14 cellular contexts compared by ENCODE assay signal in genomic region chr2:74504591-74504990, GRCh38. TPM values are rescaled to one million over a fixed set of nuclear protein-coding genes. Genes with fewer than 3 reads are reported as not detected.
A peak's percentile ranks its signal among the peaks of the same experiment; 100 is the strongest.
DNase-seq lines count a peak whose midpoint lies in the region; ATAC-seq and TF ChIP-seq lines count a peak whose summit lies in the region.
"Had no signal": no experiment of that assay in that cellular context is flagged by ENCODE, and none has a peak within 500 bp of the region (broad histone marks: within the 10 kb centered on the region; RNA-seq: fewer than 3 reads in every experiment).

No MANE protein-coding gene starts in this region.

- H3K9me3 Mint-ChIP-seq in activated CD4-positive, alpha-beta memory T cell treated with anti-CD3 and anti-CD28 coated beads, Interleukin-2, amount 10 ng/mL, durations not matched to agents 7 days and 5 days = no peaks in the 10 kb centered on the region
- H3K9me3 Mint-ChIP-seq in activated CD4-positive, alpha-beta memory T cell treated with anti-CD3 and anti-CD28 coated beads for 36 hours = no peaks in the 10 kb centered on the region
- no peaks in the 10 kb centered on the region for H3K9me3 Mint-ChIP-seq in activated T-helper 1 cell treated with anti-CD3 and anti-CD28 coated beads, Interleukin-12 subunit alpha, Interleukin-12 subunit beta, Interleukin-2, Interleukin-4 antibody, amounts not matched to agents 30 ng/mL and 10 ng/mL and 1 ng/mL, durations not matched to agents 14 hours and 24 hours and 36 hours
- peaks cover 32% of the 10 kb centered on the region for H3K9me3 Mint-ChIP-seq in glutamatergic neuron (ENCODE audit: unreplicated experiment)

- no peak overlapping the region for H3K4me3 ChIP-seq in skeletal muscle satellite cell (ENCODE audit: low read length)
- H3K4me3 ChIP-seq: uterus had no signal

- H3K36me3 ChIP-seq in skeletal muscle satellite cell (ENCODE audit: insufficient read depth, low read length) = peaks cover 17% of the 10 kb centered on the region
- H3K36me3 ChIP-seq: uterus had no signal

- H3K4me1 ChIP-seq in skeletal muscle satellite cell (ENCODE audit: control insufficient read depth, insufficient read depth, low read length) = peaks cover 48% of the 10 kb centered on the region

- peak overlapping the region; percentile 29 for H3K4me2 ChIP-seq in skeletal muscle satellite cell (ENCODE audit: low read length)

- ATAC-seq in HG03565 (IDR thresholded peaks at IDR 0.05; ENCODE audit: unreplicated experiment) = no peak
- ATAC-seq: HCT116 had no signal

- peaks cover 56% of the 10 kb centered on the region for H3K36me3 Mint-ChIP-seq in activated CD4-positive, alpha-beta memory T cell treated with anti-CD3 and anti-CD28 coated beads, Interleukin-2, amount 10 ng/mL, durations not matched to agents 7 days and 5 days (ENCODE audit: low read depth)
- peaks cover 30% of the 10 kb centered on the region for H3K36me3 Mint-ChIP-seq in activated CD4-positive, alpha-beta memory T cell treated with anti-CD3 and anti-CD28 coated beads for 36 hours
- H3K36me3 Mint-ChIP-seq in activated T-helper 1 cell treated with anti-CD3 and anti-CD28 coated beads, Interleukin-12 subunit alpha, Interleukin-12 subunit beta, Interleukin-2, Interleukin-4 antibody, amounts not matched to agents 30 ng/mL and 10 ng/mL and 1 ng/mL, durations not matched to agents 14 hours and 24 hours and 36 hours (ENCODE audit: low read depth) = peaks cover 41% of the 10 kb centered on the region
- H3K36me3 Mint-ChIP-seq in glutamatergic neuron (ENCODE audit: unreplicated experiment) = peaks cover 8% of the 10 kb centered on the region

- no peaks in the 10 kb centered on the region for H3K9me3 ChIP-seq in skeletal muscle satellite cell (replicated peaks; ENCODE audit: low read length)
- H3K9me3 ChIP-seq: uterus had no signal

- peak overlapping the region; percentile 8 for H3K4me3 Mint-ChIP-seq in activated CD4-positive, alpha-beta memory T cell treated with anti-CD3 and anti-CD28 coated beads, Interleukin-2, amount 10 ng/mL, durations not matched to agents 7 days and 5 days
- no peak overlapping the region for H3K4me3 Mint-ChIP-seq in activated CD4-positive, alpha-beta memory T cell treated with anti-CD3 and anti-CD28 coated beads for 36 hours
- peak overlapping the region; percentile 57 for H3K4me3 Mint-ChIP-seq in activated T-helper 1 cell treated with anti-CD3 and anti-CD28 coated beads, Interleukin-12 subunit alpha, Interleukin-12 subunit beta, Interleukin-2, Interleukin-4 antibody, amounts not matched to agents 30 ng/mL and 10 ng/mL and 1 ng/mL, durations not matched to agents 14 hours and 24 hours and 36 hours
- peak overlapping the region; percentile 66 for H3K4me3 Mint-ChIP-seq in glutamatergic neuron (ENCODE audit: unreplicated experiment)

- no peak for DNase-seq in activated CD4-positive, alpha-beta memory T cell treated with anti-CD3 and anti-CD28 coated beads, Interleukin-2, amount 10 ng/mL, durations not matched to agents 7 days and 5 days
- no peak for DNase-seq in activated CD4-positive, alpha-beta memory T cell treated with anti-CD3 and anti-CD28 coated beads for 36 hours
- no peak for DNase-seq in activated T-helper 1 cell treated with anti-CD3 and anti-CD28 coated beads, Interleukin-12 subunit alpha, Interleukin-12 subunit beta, Interleukin-2, Interleukin-4 antibody, amounts not matched to agents 30 ng/mL and 10 ng/mL and 1 ng/mL, durations not matched to agents 14 hours and 24 hours and 36 hours (ENCODE audit: low spot score)
- DNase-seq in glutamatergic neuron (no peak), hypothalamus (lab: John Stamatoyannopoulos, UW) (no peak), cerebellar cortex (ENCODE audit: low spot score) (no peak)
- DNase-seq: NCI-H524, uterus had no signal

- H3K27ac Mint-ChIP-seq in activated CD4-positive, alpha-beta memory T cell treated with anti-CD3 and anti-CD28 coated beads, Interleukin-2, amount 10 ng/mL, durations not matched to agents 7 days and 5 days = no peak overlapping the region
- H3K27ac Mint-ChIP-seq in activated CD4-positive, alpha-beta memory T cell treated with anti-CD3 and anti-CD28 coated beads for 36 hours = no peak overlapping the region
- peak overlapping the region; percentile 15 for H3K27ac Mint-ChIP-seq in activated T-helper 1 cell treated with anti-CD3 and anti-CD28 coated beads, Interleukin-12 subunit alpha, Interleukin-12 subunit beta, Interleukin-2, Interleukin-4 antibody, amounts not matched to agents 30 ng/mL and 10 ng/mL and 1 ng/mL, durations not matched to agents 14 hours and 24 hours and 36 hours
- no peak overlapping the region for H3K27ac Mint-ChIP-seq in glutamatergic neuron (ENCODE audit: unreplicated experiment)

- H3K4me1 Mint-ChIP-seq in activated CD4-positive, alpha-beta memory T cell treated with anti-CD3 and anti-CD28 coated beads, Interleukin-2, amount 10 ng/mL, durations not matched to agents 7 days and 5 days = peaks cover 68% of the 10 kb centered on the region
- peaks cover 46% of the 10 kb centered on the region for H3K4me1 Mint-ChIP-seq in activated CD4-positive, alpha-beta memory T cell treated with anti-CD3 and anti-CD28 coated beads for 36 hours (ENCODE audit: low read depth)
- H3K4me1 Mint-ChIP-seq in activated T-helper 1 cell treated with anti-CD3 and anti-CD28 coated beads, Interleukin-12 subunit alpha, Interleukin-12 subunit beta, Interleukin-2, Interleukin-4 antibody, amounts not matched to agents 30 ng/mL and 10 ng/mL and 1 ng/mL, durations not matched to agents 14 hours and 24 hours and 36 hours (ENCODE audit: low read depth) = peaks cover 72% of the 10 kb centered on the region
- peaks cover 23% of the 10 kb centered on the region for H3K4me1 Mint-ChIP-seq in glutamatergic neuron (ENCODE audit: low read depth, unreplicated experiment)

- H3K27me3 ChIP-seq in skeletal muscle satellite cell (ENCODE audit: control insufficient read depth, insufficient read depth, low read length) = peaks cover 19% of the 10 kb centered on the region

- H3K27me3 Mint-ChIP-seq in activated CD4-positive, alpha-beta memory T cell treated with anti-CD3 and anti-CD28 coated beads, Interleukin-2, amount 10 ng/mL, durations not matched to agents 7 days and 5 days = peaks cover 37% of the 10 kb centered on the region
- H3K27me3 Mint-ChIP-seq in activated CD4-positive, alpha-beta memory T cell treated with anti-CD3 and anti-CD28 coated beads for 36 hours = peaks cover 52% of the 10 kb centered on the region
- H3K27me3 Mint-ChIP-seq in activated T-helper 1 cell treated with anti-CD3 and anti-CD28 coated beads, Interleukin-12 subunit alpha, Interleukin-12 subunit beta, Interleukin-2, Interleukin-4 antibody, amounts not matched to agents 30 ng/mL and 10 ng/mL and 1 ng/mL, durations not matched to agents 14 hours and 24 hours and 36 hours (ENCODE audit: insufficient read depth) = peaks cover 29% of the 10 kb centered on the region
- peaks cover 37% of the 10 kb centered on the region for H3K27me3 Mint-ChIP-seq in glutamatergic neuron (ENCODE audit: unreplicated experiment)

- CTCF ChIA-PET in activated CD4-positive, alpha-beta memory T cell treated with anti-CD3 and anti-CD28 coated beads, Interleukin-2, amount 10 ng/mL, durations not matched to agents 7 days and 5 days (lab: Charles Lee) = interaction anchor here (1.4 to 2.5 kb wide), 3 partner anchors 19 to 83 kb away, joined by 3 to 12 read pairs (median 6); partner anchors contain the start of genes CCDC142 and TTC31
- CTCF ChIA-PET in activated CD4-positive, alpha-beta memory T cell treated with anti-CD3 and anti-CD28 coated beads for 36 hours (lab: Charles Lee) = interaction anchor here (1.3 kb wide), 1 partner anchor 81 kb away, joined by 6 read pairs; no protein-coding TSS in a partner anchor

- POLR2A ChIA-PET in activated CD4-positive, alpha-beta memory T cell treated with anti-CD3 and anti-CD28 coated beads, Interleukin-2, amount 10 ng/mL, durations not matched to agents 7 days and 5 days (lab: Charles Lee) = interaction anchor here (1.0 to 3.7 kb wide), 4 partner anchors 10 to 25 kb away, joined by 4 to 25 read pairs (median 14); partner anchors contain the start of genes AUP1, CCDC142, DQX1 and HTRA2
- POLR2A ChIA-PET in activated CD4-positive, alpha-beta memory T cell treated with anti-CD3 and anti-CD28 coated beads for 36 hours (lab: Charles Lee) = interaction anchor here (1.5 to 1.9 kb wide), 2 partner anchors 12 to 22 kb away, joined by 4 to 6 read pairs; partner anchors contain the start of gene DQX1

- no peak overlapping the region for H3K9ac ChIP-seq in skeletal muscle satellite cell (ENCODE audit: low read depth, low read length)

- intact Hi-C loops in activated CD4-positive, alpha-beta memory T cell treated with anti-CD3 and anti-CD28 coated beads for 36 hours (cut with micrococcal nuclease) = no loop called here
- intact Hi-C loops in activated T-helper 1 cell treated with anti-CD3 and anti-CD28 coated beads, Interleukin-12 subunit alpha, Interleukin-12 subunit beta, Interleukin-2, Interleukin-4 antibody, amounts not matched to agents 30 ng/mL and 10 ng/mL and 1 ng/mL, durations not matched to agents 14 hours and 24 hours and 36 hours (cut with micrococcal nuclease) = no loop called here

- no peak for TF ChIP-seq CTCF in glutamatergic neuron (IDR thresholded peaks at IDR 0.05; ENCODE audit: partially characterized antibody, unreplicated experiment)

RNA-seq across cellular contexts. Expression of gene PCGF1, which starts 2.9 kb away (rescaled TPM):
- total RNA-seq in activated CD4-positive, alpha-beta memory T cell treated with anti-CD3 and anti-CD28 coated beads, Interleukin-2, amount 10 ng/mL, durations not matched to agents 7 days and 5 days = 10 to 100 TPM; 23.0 to 31.4 TPM
- total RNA-seq in activated CD4-positive, alpha-beta memory T cell treated with anti-CD3 and anti-CD28 coated beads for 36 hours = 10 to 100 TPM; 22.6 to 26.0 TPM
- 41.9 and 45.0 TPM in 2 replicates for total RNA-seq in activated T-helper 1 cell treated with anti-CD3 and anti-CD28 coated beads, Interleukin-12 subunit alpha, Interleukin-12 subunit beta, Interleukin-2, Interleukin-4 antibody, amounts not matched to agents 30 ng/mL and 10 ng/mL and 1 ng/mL, durations not matched to agents 14 hours and 24 hours and 36 hours
- total RNA-seq in glutamatergic neuron (ENCODE audit: unreplicated experiment) = 32.3 TPM
- total RNA-seq in skeletal muscle satellite cell (2012; rRNA removed) = 11.7 and 22.5 TPM in 2 replicates

RNA-seq across cellular contexts. Expression of gene LBX2, which starts 5.2 kb away (rescaled TPM):
- total RNA-seq in activated CD4-positive, alpha-beta memory T cell treated with anti-CD3 and anti-CD28 coated beads, Interleukin-2, amount 10 ng/mL, durations not matched to agents 7 days and 5 days = 1 to 10 TPM; 1.2 to 1.8 TPM
- under 1 TPM; 0.52 to 0.63 TPM for total RNA-seq in activated CD4-positive, alpha-beta memory T cell treated with anti-CD3 and anti-CD28 coated beads for 36 hours
- total RNA-seq in activated T-helper 1 cell treated with anti-CD3 and anti-CD28 coated beads, Interleukin-12 subunit alpha, Interleukin-12 subunit beta, Interleukin-2, Interleukin-4 antibody, amounts not matched to agents 30 ng/mL and 10 ng/mL and 1 ng/mL, durations not matched to agents 14 hours and 24 hours and 36 hours = 0.54 and 1.1 TPM in 2 replicates
- 0.96 TPM for total RNA-seq in glutamatergic neuron (ENCODE audit: unreplicated experiment)
- 4.8 and 5.2 TPM in 2 replicates for total RNA-seq in skeletal muscle satellite cell (2012; rRNA removed)
- total RNA-seq: cerebellum had no signal

RNA-seq across cellular contexts. Expression of gene TLX2, which starts 9.7 kb away (rescaled TPM):
- 1 to 10 TPM; 2.6 to 3.3 TPM for total RNA-seq in activated CD4-positive, alpha-beta memory T cell treated with anti-CD3 and anti-CD28 coated beads, Interleukin-2, amount 10 ng/mL, durations not matched to agents 7 days and 5 days
- under 1 TPM; 0.52 to 0.94 TPM for total RNA-seq in activated CD4-positive, alpha-beta memory T cell treated with anti-CD3 and anti-CD28 coated beads for 36 hours
- 1.2 and 1.5 TPM in 2 replicates for total RNA-seq in activated T-helper 1 cell treated with anti-CD3 and anti-CD28 coated beads, Interleukin-12 subunit alpha, Interleukin-12 subunit beta, Interleukin-2, Interleukin-4 antibody, amounts not matched to agents 30 ng/mL and 10 ng/mL and 1 ng/mL, durations not matched to agents 14 hours and 24 hours and 36 hours
- 21.2 TPM for total RNA-seq in glutamatergic neuron (ENCODE audit: unreplicated experiment)
- under 0.01 TPM in 1 of 2 replicates, not detected in the other for total RNA-seq in skeletal muscle satellite cell (2012; rRNA removed)
- total RNA-seq: cerebellum, Daoy had no signal

RNA-seq across cellular contexts. Expression of gene DQX1, which starts 21.4 kb away (rescaled TPM):
- total RNA-seq in activated CD4-positive, alpha-beta memory T cell treated with anti-CD3 and anti-CD28 coated beads, Interleukin-2, amount 10 ng/mL, durations not matched to agents 7 days and 5 days = under 1 TPM; 0.33 to 0.45 TPM
- total RNA-seq in activated CD4-positive, alpha-beta memory T cell treated with anti-CD3 and anti-CD28 coated beads for 36 hours = under 1 TPM; 0.33 to 0.56 TPM
- 0.65 and 0.86 TPM in 2 replicates for total RNA-seq in activated T-helper 1 cell treated with anti-CD3 and anti-CD28 coated beads, Interleukin-12 subunit alpha, Interleukin-12 subunit beta, Interleukin-2, Interleukin-4 antibody, amounts not matched to agents 30 ng/mL and 10 ng/mL and 1 ng/mL, durations not matched to agents 14 hours and 24 hours and 36 hours
- 0.91 TPM for total RNA-seq in glutamatergic neuron (ENCODE audit: unreplicated experiment)
- under 0.01 and 0.51 TPM in 2 replicates for total RNA-seq in skeletal muscle satellite cell (2012; rRNA removed)
- total RNA-seq: fibroblast of lung, uterus had no signal

RNA-seq across cellular contexts. Expression of gene TTC31, which starts 21.7 kb away (rescaled TPM):
- total RNA-seq in activated CD4-positive, alpha-beta memory T cell treated with anti-CD3 and anti-CD28 coated beads, Interleukin-2, amount 10 ng/mL, durations not matched to agents 7 days and 5 days = 10 to 100 TPM; 42.3 to 42.9 TPM
- 10 to 100 TPM; 27.3 to 29.1 TPM for total RNA-seq in activated CD4-positive, alpha-beta memory T cell treated with anti-CD3 and anti-CD28 coated beads for 36 hours
- total RNA-seq in activated T-helper 1 cell treated with anti-CD3 and anti-CD28 coated beads, Interleukin-12 subunit alpha, Interleukin-12 subunit beta, Interleukin-2, Interleukin-4 antibody, amounts not matched to agents 30 ng/mL and 10 ng/mL and 1 ng/mL, durations not matched to agents 14 hours and 24 hours and 36 hours = 30.2 and 32.2 TPM in 2 replicates
- 23.8 TPM for total RNA-seq in glutamatergic neuron (ENCODE audit: unreplicated experiment)
- 9.0 and 10.1 TPM in 2 replicates for total RNA-seq in skeletal muscle satellite cell (2012; rRNA removed)
